In genomic region chr10:31186225-31187010, GRCh38 we compare ENCODE assay signal across 17 cellular contexts.
DNase-seq lines count a peak whose midpoint lies in the region; ATAC-seq, FAIRE-seq and TF ChIP-seq lines count a peak whose summit lies in the region.
"Had no signal": no experiment of that assay in that cellular context is flagged by ENCODE, and none has a peak within 500 bp of the region (broad histone marks: within the 10 kb centered on the region; RNA-seq: fewer than 3 reads in every experiment).

No MANE protein-coding gene starts in this region.

- H3K27ac Mint-ChIP-seq in immature natural killer cell: no peak overlapping the region
- H3K27ac Mint-ChIP-seq: activated CD4-positive, alpha-beta memory T cell treated with anti-CD3 and anti-CD28 coated beads for 36 hours; IgD-negative memory B cell; T-helper 17 cell had no signal

- no peak for TF ChIP-seq POLR2A in HepG2 (IDR thresholded peaks at IDR 0.05; ENCODE audit: insufficient read depth in 1 of 2, low read depth in 2 of 2, low read length in 2 of 2)
- no peak for TF ChIP-seq POLR2A in right lobe of liver (IDR thresholded peaks at IDR 0.05)

- POLR2A ChIA-PET in HepG2 (lab: Yijun Ruan, JAX) (no interaction called here), HEK293T (lab: Yijun Ruan, JAX) (no interaction called here)

- ATAC-seq in HepG2: no peak
- ATAC-seq in right lobe of liver: no peak
- ATAC-seq in HG02623 (IDR thresholded peaks at IDR 0.05; ENCODE audit: unreplicated experiment): no peak
- ATAC-seq: left colon, T-helper 17 cell had no signal

- 0% methylated on average over 7 of the region's 7 CpGs for WGBS in HepG2 (ENCODE audit: low lambda C conversion rate)
- 54% methylated on average over 7 of the region's 7 CpGs for WGBS in right lobe of liver (ENCODE audit: insufficient coverage, low coverage, low lambda C conversion rate, missing lambda C conversion rate)

- no TSS peak for BruUV-seq in HepG2 (replicated peaks; lab: Mats Ljungman, UMichigan)

- no peaks in the 10 kb centered on the region for H3K9me3 Mint-ChIP-seq in immature natural killer cell
- H3K9me3 Mint-ChIP-seq: activated CD4-positive, alpha-beta memory T cell treated with anti-CD3 and anti-CD28 coated beads for 36 hours had no signal

- H3K36me3 ChIP-seq in HepG2 (replicated peaks in 1 of 2; ENCODE audit: control insufficient read depth in 1 of 2, insufficient read depth in 2 of 2, low read length in 2 of 2): no peaks in the 10 kb centered on the region
- H3K36me3 ChIP-seq in right lobe of liver: no peaks in the 10 kb centered on the region
- no peaks in the 10 kb centered on the region for H3K36me3 ChIP-seq in brain microvascular endothelial cell (replicated peaks)

- TF ChIP-seq CTCF in HepG2 (CRISPR knock-in tag; IDR thresholded peaks at IDR 0.05): no peak
- TF ChIP-seq CTCF in right lobe of liver (IDR thresholded peaks at IDR 0.05): no peak
- TF ChIP-seq CTCF in brain microvascular endothelial cell (IDR thresholded peaks at IDR 0.05; ENCODE audit: low read depth, low read length, missing control alignments): peak; percentile 17

- H3K4me2 ChIP-seq in HepG2 (ENCODE audit: low read depth, low read length): no peak overlapping the region

- TF ChIP-seq RAD21 in HepG2 (CRISPR knock-in tag; IDR thresholded peaks at IDR 0.05): no peak

- H3K27me3 ChIP-seq in HepG2 (ENCODE audit: control insufficient read depth in 1 of 2, insufficient read depth in 2 of 2, low read length in 2 of 2) (peaks cover 0 to 6% of the 10 kb centered on the region in 2 experiments; a peak in 1 of 5 replicates), right lobe of liver (no peaks in the 10 kb centered on the region), brain microvascular endothelial cell (replicated peaks) (no peaks in the 10 kb centered on the region)

- H3K4me3 Mint-ChIP-seq in immature natural killer cell: no peak overlapping the region
- H3K4me3 Mint-ChIP-seq: activated CD4-positive, alpha-beta memory T cell treated with anti-CD3 and anti-CD28 coated beads for 36 hours; IgD-negative memory B cell; T-helper 17 cell had no signal

- no peak overlapping the region for H3K9ac ChIP-seq in HepG2 (ENCODE audit: insufficient read depth, low read depth, low read length)

- no peaks in the 10 kb centered on the region for H3K4me1 ChIP-seq in HepG2 (ENCODE audit: insufficient read depth, low read length)
- no peaks in the 10 kb centered on the region for H3K4me1 ChIP-seq in right lobe of liver

- peaks cover 0 to 2% (median 0%) of the 10 kb centered on the region in 3 donors for H3K27me3 Mint-ChIP-seq in immature natural killer cell (ENCODE audit: low read depth in 3 of 3)
- H3K27me3 Mint-ChIP-seq: activated CD4-positive, alpha-beta memory T cell treated with anti-CD3 and anti-CD28 coated beads for 36 hours had no signal

- no peak overlapping the region for H2AFZ ChIP-seq in HepG2 (ENCODE audit: low read length)

- CTCF ChIA-PET in HepG2 (lab: Yijun Ruan, JAX; ENCODE audit: low intra/inter-chr PET ratio, low total read pairs): no interaction called here
- CTCF ChIA-PET in HEK293T (lab: Yijun Ruan, JAX): no interaction called here

- in situ Hi-C loops in HepG2 (cut with HindIII; ENCODE audit: extremely low pct_ligation_motif_present, low pct_unique_long_range_greater_than_20kb): no loop called here
- in situ Hi-C loops in brain microvascular endothelial cell (cut with HindIII; ENCODE audit: low pct_ligation_motif_present, low sequenced_read_pairs): no loop called here

- DNase-seq in HepG2 (ENCODE audit: low spot score): peak; percentile 8
- no peak for DNase-seq in right lobe of liver
- no peak for DNase-seq in brain microvascular endothelial cell
- peak; percentile 49 for DNase-seq in iPS-NIHi11 (ENCODE audit: low spot score)
- DNase-seq in HEK293T (ENCODE audit: extremely low spot score): no peak
- no peak for DNase-seq in immature natural killer cell
- DNase-seq in NCI-H510A (lab: John Stamatoyannopoulos, UW): no peak
- DNase-seq: activated CD4-positive, alpha-beta memory T cell treated with anti-CD3 and anti-CD28 coated beads for 36 hours; activated naive CD4-positive, alpha-beta T cell; DMS79; left colon; NCI-H187; occipital lobe; T-helper 17 cell had no signal

- H3K4me3 ChIP-seq in HepG2 (replicated peaks in 1 of 3; ENCODE audit: insufficient read depth in 1 of 3, low read depth in 2 of 3, low read length in 3 of 3): no peak overlapping the region
- no peak overlapping the region for H3K4me3 ChIP-seq in right lobe of liver
- no peak overlapping the region for H3K4me3 ChIP-seq in brain microvascular endothelial cell (ENCODE audit: low read depth, low read length)

- TF ChIP-seq EP300 in HepG2 (IDR thresholded peaks at IDR 0.05; ENCODE audit: low read depth in 2 of 2, low read length in 2 of 2) (no peak), HepG2 (CRISPR knock-in tag; IDR thresholded peaks at IDR 0.05; ENCODE audit: borderline replicate concordance) (no peak)

- H3K27ac ChIP-seq in HepG2 (ENCODE audit: extremely low read length, insufficient read depth, low read length): no peak overlapping the region
- no peak overlapping the region for H3K27ac ChIP-seq in right lobe of liver
- no peak overlapping the region for H3K27ac ChIP-seq in brain microvascular endothelial cell

- H3K9me3 ChIP-seq in HepG2 (ENCODE audit: low read length) (no peaks in the 10 kb centered on the region), right lobe of liver (no peaks in the 10 kb centered on the region)

- no peaks in the 10 kb centered on the region for H3K4me1 Mint-ChIP-seq in immature natural killer cell
- H3K4me1 Mint-ChIP-seq: IgD-negative memory B cell, T-helper 17 cell had no signal

- H3K36me3 Mint-ChIP-seq in immature natural killer cell: no peaks in the 10 kb centered on the region
- H3K36me3 Mint-ChIP-seq: activated CD4-positive, alpha-beta memory T cell treated with anti-CD3 and anti-CD28 coated beads for 36 hours; IgD-negative memory B cell had no signal

- intact Hi-C loops in HepG2 (cut with micrococcal nuclease; ENCODE audit: unreplicated experiment) (no loop called here), right lobe of liver (cut with DNase I) (no loop called here)

- FAIRE-seq in HepG2 (lab: Jason Lieb, UNC): no peak
- FAIRE-seq: GM12892 had no signal

- no peaks in the 10 kb centered on the region for H3K79me2 ChIP-seq in HepG2 (ENCODE audit: insufficient read depth, low read length)

- H4K20me1 ChIP-seq in HepG2 (ENCODE audit: insufficient read depth, low read length): no peaks in the 10 kb centered on the region

TF ChIP-seq in HepG2, 621 proteins besides CTCF, POLR2A, EP300 and RAD21 (continues in another document):
- TF ChIP-seq ELK4 (CRISPR knock-in tag; IDR thresholded peaks at IDR 0.05; ENCODE audit: borderline replicate concordance) (no peak), CREB3 (CRISPR knock-in tag; IDR thresholded peaks at IDR 0.05) (no peak), ZNF207 (IDR thresholded peaks at IDR 0.05; ENCODE audit: borderline replicate concordance) (no peak), TCF12 (IDR thresholded peaks at IDR 0.05) (no peak), TCF12 (CRISPR knock-in tag; IDR thresholded peaks at IDR 0.05) (no peak), NAIF1 (CRISPR knock-in tag; IDR thresholded peaks at IDR 0.05; ENCODE audit: borderline replicate concordance) (no peak), KLF12 (CRISPR knock-in tag; IDR thresholded peaks at IDR 0.05; ENCODE audit: borderline replicate concordance) (no peak), ZNF224 (CRISPR knock-in tag; IDR thresholded peaks at IDR 0.05) (no peak)

TF ChIP-seq in HEK293T, 16 proteins besides CTCF, POLR2A, EP300 and RAD21:
- no peak for TF ChIP-seq BHLHE40 (IDR thresholded peaks at IDR 0.05; ENCODE audit: borderline replicate concordance)
- no peak for TF ChIP-seq ELF4 (IDR thresholded peaks at IDR 0.05)
- TF ChIP-seq HDGF (IDR thresholded peaks at IDR 0.05; ENCODE audit: borderline replicate concordance): no peak
- TF ChIP-seq ZNF384 (IDR thresholded peaks at IDR 0.05): no peak
- TF ChIP-seq FOXK2 (IDR thresholded peaks at IDR 0.05): no peak
- no peak for TF ChIP-seq FOXA1 (IDR thresholded peaks at IDR 0.05)
- TF ChIP-seq FOXM1 (IDR thresholded peaks at IDR 0.05; ENCODE audit: borderline replicate concordance): no peak
- TF ChIP-seq NFRKB (IDR thresholded peaks at IDR 0.05): no peak
- TF ChIP-seq SP1 (IDR thresholded peaks at IDR 0.05): no peak
TF ChIP-seq in HEK293T: peak in this region for 0.

Comparison
In these comparisons a context has a peak if more than half of its experiments do, and no peak if none do; other contexts are left out.
1. DNase-seq: peak in HepG2 (single experiment) and iPS-NIHi11 (single experiment); none in right lobe of liver (0 of 3), brain microvascular endothelial cell (single experiment), HEK293T (single experiment), immature natural killer cell (0 of 3) and NCI-H510A (single experiment).